9 cellular contexts compared by ENCODE assay signal in genomic region chr18:45775726-45776125, GRCh38. TPM values are rescaled to one million over a fixed set of nuclear protein-coding genes. Genes with fewer than 3 reads are reported as not detected.
DNase-seq lines count a peak whose midpoint lies in the region; ATAC-seq and TF ChIP-seq lines count a peak whose summit lies in the region.
"Had no signal": no experiment of that assay in that cellular context is flagged by ENCODE, and none has a peak within 500 bp of the region (broad histone marks: within the 10 kb centered on the region; RNA-seq: fewer than 3 reads in every experiment).

No MANE protein-coding gene starts in this region.

- peak overlapping the region; percentile 90 for H2AFZ ChIP-seq in osteoblast (ENCODE audit: low read length)
- no peak overlapping the region for H2AFZ ChIP-seq in PC-3 (ENCODE audit: low read length)

- peaks cover 0 to 5% (median 0%) of the 10 kb centered on the region in 7 donors for H3K9me3 Mint-ChIP-seq in CD4-positive, CD25-positive, alpha-beta regulatory T cell

- H3K9me3 ChIP-seq in CD4-positive, CD25-positive, alpha-beta regulatory T cell (ENCODE audit: control insufficient read depth in 2 of 2, low read length in 2 of 2): no peaks in the 10 kb centered on the region
- H3K9me3 ChIP-seq in NT2/D1 (ENCODE audit: insufficient read depth, low read length): no peaks in the 10 kb centered on the region
- no peaks in the 10 kb centered on the region for H3K9me3 ChIP-seq in esophagus (ENCODE audit: control insufficient read depth in 2 of 2, insufficient read depth in 1 of 2, low read depth in 1 of 2, low read length in 1 of 2)
- H3K9me3 ChIP-seq in osteoblast (ENCODE audit: low read depth, low read length): no peaks in the 10 kb centered on the region
- H3K9me3 ChIP-seq in PC-3 (ENCODE audit: low read length): no peaks in the 10 kb centered on the region

- peaks cover 43% of the 10 kb centered on the region for H3K27me3 Mint-ChIP-seq in CD4-positive, CD25-positive, alpha-beta regulatory T cell

- H3K9ac ChIP-seq in NT2/D1 (ENCODE audit: insufficient read length, low read depth) (peak overlapping the region; percentile 99), PC-3 (ENCODE audit: low read length) (no peak overlapping the region)

- no peak overlapping the region for H3K27ac ChIP-seq in CD4-positive, CD25-positive, alpha-beta regulatory T cell (ENCODE audit: insufficient read depth, low read length, poor library complexity, severe bottlenecking)
- H3K27ac ChIP-seq in esophagus (ENCODE audit: low read depth in 2 of 2, low read length in 1 of 2) (peak overlapping the region in 1 of 2 donors; percentile 8), osteoblast (ENCODE audit: low read depth, low read length) (peak overlapping the region; percentile 69), PC-3 (ENCODE audit: low read length) (no peak overlapping the region)

- H3K4me3 Mint-ChIP-seq in CD4-positive, CD25-positive, alpha-beta regulatory T cell: peak overlapping the region in 3 of 4 donors; percentile 85 to 92 (median 91)

- in situ Hi-C loops in GM13976 (cut with MboI; ENCODE audit: low sequenced_read_pairs, unreplicated experiment): no loop called here

- peak overlapping the region in 1 of 3 donors; percentile 82 for H3K27ac Mint-ChIP-seq in CD4-positive, CD25-positive, alpha-beta regulatory T cell

- peaks cover 10 to 28% (median 18%) of the 10 kb centered on the region in 4 donors for H3K4me1 Mint-ChIP-seq in CD4-positive, CD25-positive, alpha-beta regulatory T cell

- no peak for DNase-seq in CD4-positive, CD25-positive, alpha-beta regulatory T cell
- no peak for DNase-seq in NT2/D1 (ENCODE audit: low read depth, low spot score)
- no peak for DNase-seq in osteoblast (ENCODE audit: insufficient read length, low spot score, missing footprints)
- no peak for DNase-seq in SHP77 (lab: John Stamatoyannopoulos, UW)
- DNase-seq in PC-3: no peak
- DNase-seq in GM13976 (ENCODE audit: low spot score): no peak
- DNase-seq: NCI-H1092 had no signal

- H3K4me2 ChIP-seq in osteoblast (ENCODE audit: insufficient read depth, low read length) (peak overlapping the region; percentile 69), PC-3 (ENCODE audit: low read length) (no peak overlapping the region)

- H3K27me3 ChIP-seq in CD4-positive, CD25-positive, alpha-beta regulatory T cell (ENCODE audit: control insufficient read depth, insufficient read depth, low read length): no peaks in the 10 kb centered on the region
- H3K27me3 ChIP-seq in NT2/D1 (ENCODE audit: insufficient read depth, insufficient read length): peaks cover 7% of the 10 kb centered on the region
- H3K27me3 ChIP-seq in esophagus (ENCODE audit: control insufficient read depth in 1 of 2, insufficient read depth in 2 of 2, low read length in 2 of 2): peaks cover 3 to 5% of the 10 kb centered on the region in 2 donors
- H3K27me3 ChIP-seq in osteoblast (ENCODE audit: insufficient read depth, low read length): no peaks in the 10 kb centered on the region
- no peaks in the 10 kb centered on the region for H3K27me3 ChIP-seq in PC-3 (ENCODE audit: low read length)

- H3K36me3 Mint-ChIP-seq in CD4-positive, CD25-positive, alpha-beta regulatory T cell: no peaks in the 10 kb centered on the region

- no peaks in the 10 kb centered on the region for H3F3A ChIP-seq in PC-3 (ENCODE audit: low read length, unreplicated experiment)

- ATAC-seq in CD4-positive, CD25-positive, alpha-beta regulatory T cell (ENCODE audit: low read depth in 2 of 2): no peak
- ATAC-seq in GM19467 (IDR thresholded peaks at IDR 0.05; ENCODE audit: unreplicated experiment) (no peak), PC-3 (no peak)

- peaks cover 22% of the 10 kb centered on the region for H3K4me1 ChIP-seq in CD4-positive, CD25-positive, alpha-beta regulatory T cell (ENCODE audit: control insufficient read depth, insufficient read depth, low read length, poor library complexity, severe bottlenecking)
- H3K4me1 ChIP-seq in NT2/D1 (ENCODE audit: insufficient read depth, insufficient read length) (no peaks in the 10 kb centered on the region), esophagus (ENCODE audit: control insufficient read depth in 2 of 2, insufficient read depth in 2 of 2, low read length in 1 of 2) (peaks cover 0 to 1% of the 10 kb centered on the region in 2 donors), osteoblast (ENCODE audit: insufficient read depth, low read length) (peaks cover 75% of the 10 kb centered on the region), PC-3 (ENCODE audit: insufficient read depth, low read length) (peaks cover 14% of the 10 kb centered on the region)

- H3K79me2 ChIP-seq in osteoblast (ENCODE audit: insufficient read depth, low read length) (no peaks in the 10 kb centered on the region), PC-3 (ENCODE audit: low read length) (no peaks in the 10 kb centered on the region)

- H3K4me3 ChIP-seq in CD4-positive, CD25-positive, alpha-beta regulatory T cell (ENCODE audit: low read depth, low read length): peak overlapping the region; percentile 61
- H3K4me3 ChIP-seq in NT2/D1 (ENCODE audit: insufficient read length, low read depth) (peak overlapping the region; percentile 86), esophagus (ENCODE audit: low read depth in 1 of 2, low read length in 2 of 2) (peak overlapping the region; percentile 46 to 51), osteoblast (ENCODE audit: insufficient read depth, low read length) (peak overlapping the region; percentile 67), PC-3 (ENCODE audit: low read length) (no peak overlapping the region)

- POLR2A ChIA-PET in PC-3 (lab: Charles Lee; ENCODE audit: unreplicated experiment): no interaction called here

- TF ChIP-seq CTCF in osteoblast (IDR thresholded peaks at IDR 0.05; ENCODE audit: extremely low read depth, low read depth, low read length) (no peak), PC-3 (conservative IDR thresholded peaks at IDR 0.05; ENCODE audit: low read depth, low read length) (no peak), GM13976 (IDR thresholded peaks at IDR 0.05; ENCODE audit: borderline replicate concordance, control extremely low read depth, extremely low read depth, insufficient read depth, missing control alignments) (no peak)

- WGBS in esophagus, 2 donors: 43 to 44% methylated on average over 8 of the region's 8 CpGs

- CTCF ChIA-PET in PC-3 (lab: Charles Lee): no interaction called here

- no peaks in the 10 kb centered on the region for H3K9me2 ChIP-seq in PC-3 (replicated peaks; ENCODE audit: low read length)

- no TSS peak for BruUV-seq in PC-3 (replicated peaks; lab: Mats Ljungman, UMichigan)

- no peaks in the 10 kb centered on the region for H4K20me1 ChIP-seq in osteoblast (ENCODE audit: insufficient read depth, low read length)
- H4K20me1 ChIP-seq in PC-3 (ENCODE audit: low read length): no peaks in the 10 kb centered on the region

- intact Hi-C loops in PC-3 (cut with micrococcal nuclease): no loop called here

- no peaks in the 10 kb centered on the region for H3K36me3 ChIP-seq in CD4-positive, CD25-positive, alpha-beta regulatory T cell (ENCODE audit: control insufficient read depth, insufficient read depth, low read length)
- H3K36me3 ChIP-seq in NT2/D1 (ENCODE audit: insufficient read depth, insufficient read length, low read length) (no peaks in the 10 kb centered on the region), esophagus (ENCODE audit: control insufficient read depth in 2 of 2, insufficient read depth in 2 of 2, low read length in 1 of 2) (no peaks in the 10 kb centered on the region), osteoblast (ENCODE audit: insufficient read depth, low read length) (no peaks in the 10 kb centered on the region), PC-3 (ENCODE audit: low read depth, low read length) (no peaks in the 10 kb centered on the region)

RNA-seq across cellular contexts. Expression of gene SIGLEC15, which starts 49.7 kb away (rescaled TPM):
- total RNA-seq in CD4-positive, CD25-positive, alpha-beta regulatory T cell: not detected
- under 1 TPM in 1 of 4 donors, not detected in 3; 0.36 TPM for polyA plus RNA-seq in CD4-positive, CD25-positive, alpha-beta regulatory T cell
- polyA plus RNA-seq in esophagus: under 1 TPM in 1 of 2 donors, not detected in 1; 0.02 TPM
- total RNA-seq in osteoblast (8.0 and 12.1 TPM in 2 replicates), PC-3 (2014; rRNA removed) (2.0 and 4.8 TPM in 2 replicates)

RNA-seq across cellular contexts. Expression of gene SLC14A1, which starts 51.7 kb away (rescaled TPM):
- 35.1 TPM for total RNA-seq in CD4-positive, CD25-positive, alpha-beta regulatory T cell
- 10 to 100 TPM in 2 of 4 donors, 1 to 10 TPM in 2; 7.8 to 16.3 (median 10.2) TPM for polyA plus RNA-seq in CD4-positive, CD25-positive, alpha-beta regulatory T cell
- polyA plus RNA-seq in esophagus: under 1 TPM; 0.44 to 0.57 TPM
- total RNA-seq in osteoblast (128 and 136 TPM in 2 replicates), PC-3 (2014; rRNA removed) (2.3 and 6.9 TPM in 2 replicates)
